Comparison of ENCODE assay signal across 17 cellular contexts in genomic region chr10:33066558-33067236, GRCh38.
DNase-seq lines count a peak whose midpoint lies in the region; ATAC-seq, FAIRE-seq and TF ChIP-seq lines count a peak whose summit lies in the region.
"Had no signal": no experiment of that assay in that cellular context is flagged by ENCODE, and none has a peak within 500 bp of the region (broad histone marks: within the 10 kb centered on the region; RNA-seq: fewer than 3 reads in every experiment).

No MANE protein-coding gene starts in this region.

- H3K36me3 ChIP-seq in BJ (ENCODE audit: control insufficient read depth, insufficient read depth, low read length) (no peaks in the 10 kb centered on the region), IMR-90 (ENCODE audit: control insufficient read depth, insufficient read depth, low read length) (no peaks in the 10 kb centered on the region), K562 (ENCODE audit: control insufficient read depth, insufficient read depth, low read length) (no peaks in the 10 kb centered on the region)

- no peaks in the 10 kb centered on the region for H3K79me2 ChIP-seq in K562 (ENCODE audit: control insufficient read depth, insufficient read depth, low read length)

- H2AK5ac ChIP-seq in IMR-90 (ENCODE audit: low read depth, low read length): peak overlapping the region; percentile 59

- H2BK5ac ChIP-seq in IMR-90 (ENCODE audit: low read depth, low read length, poor library complexity, severe bottlenecking): peak overlapping the region; percentile 73

- TF ChIP-seq POLR2A in IMR-90 (IDR thresholded peaks at IDR 0.05; ENCODE audit: low read depth, low read length) (no peak), K562 (conservative IDR thresholded peaks at IDR 0.05) (no peak)

- no peaks in the 10 kb centered on the region for H3K9me3 ChIP-seq in IMR-90 (ENCODE audit: control insufficient read depth, insufficient read depth, low read length)
- no peaks in the 10 kb centered on the region for H3K9me3 ChIP-seq in K562 (replicated peaks; ENCODE audit: control insufficient read depth, insufficient read depth, low read depth, low read length)

- TF ChIP-seq EP300 in K562 (IDR thresholded peaks at IDR 0.05; ENCODE audit: low read length): peak; percentile 67

- H3K79me1 ChIP-seq in IMR-90 (ENCODE audit: low read depth in 1 of 2, low read length in 2 of 2): no peaks in the 10 kb centered on the region

- no peak overlapping the region for H3K23ac ChIP-seq in IMR-90 (ENCODE audit: low read depth, low read length)

- TF ChIP-seq RAD21 in IMR-90 (IDR thresholded peaks at IDR 0.05; ENCODE audit: low read length): no peak
- TF ChIP-seq RAD21 in K562 (CRISPR knock-in tag; conservative IDR thresholded peaks at IDR 0.05 in 1 of 2, IDR thresholded peaks at IDR 0.05 in 1 of 2): peak; percentile 22 to 43; a peak in 2 of 4 replicates

- peaks cover 5% of the 10 kb centered on the region; the same call in 1 of the 2 replicates for H3K9me1 ChIP-seq in IMR-90 (ENCODE audit: insufficient read depth, low read length)
- no peaks in the 10 kb centered on the region for H3K9me1 ChIP-seq in K562 (ENCODE audit: control insufficient read depth, insufficient read depth, low read length)

- in situ Hi-C loops in IMR-90 (cut with MboI; ENCODE audit: low sequenced_read_pairs): no loop called here
- in situ Hi-C loops in K562 (cut with MboI): no loop called here

- H2BK15ac ChIP-seq in IMR-90 (ENCODE audit: low read depth, low read length): peak overlapping the region; percentile 60; the same call in 2 of the 3 replicates

- H3K27ac ChIP-seq in IMR-90 (ENCODE audit: insufficient read depth, low read length) (peak overlapping the region; percentile 45; the same call in 1 of the 2 replicates), K562 (ENCODE audit: extremely low read depth, low read depth, low read length) (no peak overlapping the region)

- DNase-seq in BJ (ENCODE audit: low read depth) (peak; percentile 65), IMR-90 (peak; percentile 60), K562 (ENCODE audit: extremely low read depth in 1 of 4, low spot score in 3 of 4) (peak in 2 of 4 experiments; percentile 47 to 57), kidney tubule cell (ENCODE audit: low spot score) (peak; percentile 50), inferior parietal cortex (ENCODE audit: extremely low spot score) (no peak), NCI-H2107 (lab: John Stamatoyannopoulos, UW) (no peak), retina (no peak), NCI-H748 (lab: John Stamatoyannopoulos, UW; ENCODE audit: unreplicated experiment) (no peak)
- DNase-seq: activated CD4-positive, alpha-beta T cell treated with anti-CD3 and anti-CD28 coated beads for 48 hours; cerebellar nuclear complex; COR-L47; left ventricle myocardium superior; MM.1S; NCI-H526 treated with DMSO at 0.1 percent for 48 hours; occipital lobe had no signal

- CTCF ChIA-PET in BJ (lab: Yijun Ruan, JAX) (interaction anchor here (0.5 to 1.8 kb wide), 14 partner anchors 11 to 622 kb away, joined by 3 to 7 read pairs (median 4); no protein-coding TSS in a partner anchor), IMR-90 (lab: Yijun Ruan, JAX) (interaction anchor here (2.0 kb wide), 1 partner anchor 49 kb away, joined by 6 read pairs; no protein-coding TSS in a partner anchor), K562 (lab: Yijun Ruan, JAX; ENCODE audit: low intra/inter-chr PET ratio) (no interaction called here)

- H2BK120ac ChIP-seq in IMR-90 (ENCODE audit: low read depth, low read length): no peak overlapping the region

- peak overlapping the region; percentile 49; the same call in 1 of the 2 replicates for H4K5ac ChIP-seq in IMR-90 (ENCODE audit: low read depth, low read length)

- H2AFZ ChIP-seq in IMR-90 (replicated peaks; ENCODE audit: low read length, poor library complexity) (no peak overlapping the region), K562 (ENCODE audit: low read depth, low read length) (no peak overlapping the region)

- intact Hi-C loops in IMR-90 (cut with micrococcal nuclease) (no loop called here), K562 (cut with micrococcal nuclease) (loop anchor here (1.0 to 2.0 kb wide), 2 partner anchors 16 to 56 kb away; no protein-coding TSS in a partner anchor)

- H3K56ac ChIP-seq in IMR-90 (ENCODE audit: extremely low read depth, insufficient read depth, low read length): no peak overlapping the region

- peak overlapping the region; percentile 55 for H3K18ac ChIP-seq in IMR-90 (ENCODE audit: low read depth, low read length)

- peak overlapping the region; percentile 38; the same call in 1 of the 2 replicates for H4K91ac ChIP-seq in IMR-90 (ENCODE audit: insufficient read depth, low read depth, low read length)

- BruUV-seq in IMR-90 (replicated peaks; lab: Mats Ljungman, UMichigan) (no TSS peak), K562 (replicated peaks; lab: Mats Ljungman, UMichigan) (no TSS peak)

- H2BK20ac ChIP-seq in IMR-90 (ENCODE audit: low read depth, low read length): peak overlapping the region; percentile 29; the same call in 1 of the 2 replicates

- peak overlapping the region; percentile 25; the same call in 1 of the 2 replicates for H3K4ac ChIP-seq in IMR-90 (ENCODE audit: low read depth, low read length)

- H4K20me1 ChIP-seq in IMR-90 (ENCODE audit: insufficient read depth, low read length) (no peaks in the 10 kb centered on the region), K562 (replicated peaks; ENCODE audit: control insufficient read depth, insufficient read depth, low read length) (no peaks in the 10 kb centered on the region)

- 0 out of 4 replicates have a peak overlapping the region, but pooled peaks of 1 of the 2 experiments have one; percentile 26 for H4K8ac ChIP-seq in IMR-90 (ENCODE audit: low read depth in 2 of 2, low read length in 2 of 2)

- peak; percentile 83 for FAIRE-seq in K562 (lab: Jason Lieb, UNC)
- FAIRE-seq: frontal cortex, GM12878 had no signal

- TF ChIP-seq CTCF in BJ (IDR thresholded peaks at IDR 0.05; ENCODE audit: insufficient read depth, low read depth, low read length) (peak; percentile 47), IMR-90 (conservative IDR thresholded peaks at IDR 0.05; ENCODE audit: low read depth, low read length) (peak; percentile 24; the same call in 1 of the 2 replicates), K562 (IDR thresholded peaks at IDR 0.05 in 2 of 3, conservative IDR thresholded peaks at IDR 0.05 in 1 of 3; ENCODE audit: insufficient read depth in 2 of 3, low read depth in 1 of 3, low read length in 3 of 3) (peak; percentile 43 to 72 (median 61))

- ATAC-seq in IMR-90 (ENCODE audit: low read depth) (peak; percentile 48), K562 (peak; percentile 95)
- ATAC-seq: GM12878, left ventricle myocardium superior had no signal

- H2AK9ac ChIP-seq in IMR-90 (replicated peaks; ENCODE audit: low read depth, low read length, poor library complexity): no peak overlapping the region

- H3K4me2 ChIP-seq in IMR-90 (ENCODE audit: low read depth, low read length): no peak overlapping the region
- no peak overlapping the region for H3K4me2 ChIP-seq in K562 (ENCODE audit: insufficient read depth, low read length)

- H3K4me3 ChIP-seq in BJ (ENCODE audit: low read depth, low read length): no peak overlapping the region
- H3K4me3 ChIP-seq in IMR-90 (ENCODE audit: insufficient read depth, low read depth, low read length): no peak overlapping the region
- no peak overlapping the region for H3K4me3 ChIP-seq in K562
- H3K4me3 ChIP-seq: GM12878 had no signal

- H3K9ac ChIP-seq in IMR-90 (ENCODE audit: low read depth, low read length): no peak overlapping the region
- no peak overlapping the region for H3K9ac ChIP-seq in K562 (ENCODE audit: insufficient read depth in 1 of 2, low read depth in 2 of 2, low read length in 2 of 2)

- 100% methylated on average over 1 of the region's 9 CpGs; no CpG with 5 or more reads in 1 of the 2 experiments for WGBS in IMR-90 (ENCODE audit: extremely low coverage in 2 of 2, insufficient read length in 1 of 2), 2 experiments
- WGBS in K562 (ENCODE audit: insufficient coverage, low coverage, missing lambda C conversion rate): 4% methylated on average over 9 of the region's 9 CpGs

- dilution Hi-C loops in IMR-90 (cut with HindIII; ENCODE audit: low sequenced_read_pairs, unreplicated experiment): no loop called here

- peaks cover 14% of the 10 kb centered on the region for H3K4me1 ChIP-seq in IMR-90 (ENCODE audit: control insufficient read depth, insufficient read depth, low read length)
- H3K4me1 ChIP-seq in K562 (replicated peaks in 1 of 2; ENCODE audit: control insufficient read depth in 2 of 2, insufficient read depth in 2 of 2, low read length in 2 of 2): peaks cover 0 to 5% of the 10 kb centered on the region in 2 experiments; a peak in 2 of 5 replicates

- H3K14ac ChIP-seq in IMR-90 (replicated peaks; ENCODE audit: low read depth, low read length): peak overlapping the region; percentile 37

- POLR2A ChIA-PET in BJ (lab: Charles Lee) (interaction anchor here (0.6 kb wide), 3 partner anchors 150 to 735 kb away, joined by 4 to 12 read pairs (median 10); partner anchors contain the start of gene NRP1), IMR-90 (lab: Charles Lee; ENCODE audit: unreplicated experiment) (no interaction called here), K562 (lab: Yijun Ruan, JAX) (interaction anchor here (0.6 to 1.2 kb wide), 6 partner anchors 9 to 25 kb away, joined by 3 to 5 read pairs (median 3); no protein-coding TSS in a partner anchor)

- H3K27me3 ChIP-seq in BJ (ENCODE audit: control insufficient read depth, insufficient read depth, low read length) (0 out of 2 replicates have a peak, but pooled peaks cover 3% of the 10 kb centered on the region), IMR-90 (ENCODE audit: control insufficient read depth, insufficient read depth, low read length) (no peaks in the 10 kb centered on the region), K562 (ENCODE audit: control insufficient read depth in 2 of 2, insufficient read depth in 2 of 2, low read length in 2 of 2) (no peaks in the 10 kb centered on the region)

TF ChIP-seq in IMR-90, 13 proteins besides CTCF, POLR2A, EP300 and RAD21 (continues in another document):
- peak; percentile 74 for TF ChIP-seq CEBPB (IDR thresholded peaks at IDR 0.05; ENCODE audit: low read depth, low read length)
- no peak for TF ChIP-seq RCOR1 (IDR thresholded peaks at IDR 0.05; ENCODE audit: insufficient replicate concordance, low read length)
- TF ChIP-seq MXI1 (IDR thresholded peaks at IDR 0.05; ENCODE audit: borderline replicate concordance, low read depth, low read length): no peak

Comparison
In these comparisons a context has a peak if more than half of its experiments do, and no peak if none do; other contexts are left out.
1. DNase-seq: peak in BJ (single experiment), IMR-90 (single experiment) and kidney tubule cell (single experiment); none in inferior parietal cortex (single experiment), NCI-H2107 (single experiment), retina (single experiment) and NCI-H748 (single experiment).
2. Peak in every context shown above with its lines, with median percentiles within 50 percentile points of each other: CTCF ChIP-seq.